ENCODE assay signal across 12 cellular contexts in genomic region chr12:12387521-12387920, GRCh38. TPM values are rescaled to one million over a fixed set of nuclear protein-coding genes. Genes with fewer than 3 reads are reported as not detected.
DNase-seq lines count a peak whose midpoint lies in the region; ATAC-seq, FAIRE-seq and TF ChIP-seq lines count a peak whose summit lies in the region.
"Had no signal": no experiment of that assay in that cellular context is flagged by ENCODE, and none has a peak within 500 bp of the region (broad histone marks: within the 10 kb centered on the region; RNA-seq: fewer than 3 reads in every experiment).

No MANE protein-coding gene starts in this region.

- H3K9me3 ChIP-seq in CD4-positive, CD25-positive, alpha-beta regulatory T cell (ENCODE audit: control insufficient read depth in 2 of 2, low read length in 2 of 2), result no peaks in the 10 kb centered on the region
- H3K9me3 ChIP-seq in HepG2 (ENCODE audit: low read length), result no peaks in the 10 kb centered on the region

- H3K4me1 ChIP-seq in CD4-positive, CD25-positive, alpha-beta regulatory T cell (ENCODE audit: control insufficient read depth, insufficient read depth, low read length, poor library complexity, severe bottlenecking), result peaks cover 36% of the 10 kb centered on the region
- peaks cover 70% of the 10 kb centered on the region for H3K4me1 ChIP-seq in HepG2 (ENCODE audit: insufficient read depth, low read length)

- no peak for TF ChIP-seq POLR2A in HepG2 (IDR thresholded peaks at IDR 0.05; ENCODE audit: insufficient read depth in 1 of 2, low read depth in 2 of 2, low read length in 2 of 2)

- intact Hi-C loops in HepG2 (cut with micrococcal nuclease; ENCODE audit: unreplicated experiment), result no loop called here

- peak overlapping the region; percentile 37 for H3K27ac ChIP-seq in CD4-positive, CD25-positive, alpha-beta regulatory T cell (ENCODE audit: insufficient read depth, low read length, poor library complexity, severe bottlenecking)
- no peak overlapping the region for H3K27ac ChIP-seq in HepG2 (ENCODE audit: extremely low read length, insufficient read depth, low read length)
- H3K27ac ChIP-seq: cardiac muscle cell had no signal

- no peak overlapping the region for H3K9ac ChIP-seq in HepG2 (ENCODE audit: insufficient read depth, low read depth, low read length)

- H2AFZ ChIP-seq in HepG2 (ENCODE audit: low read length), result no peak overlapping the region
- H2AFZ ChIP-seq: hepatocyte had no signal

- TF ChIP-seq CTCF in glutamatergic neuron (IDR thresholded peaks at IDR 0.05; ENCODE audit: partially characterized antibody, unreplicated experiment) (no peak), HepG2 (CRISPR knock-in tag; IDR thresholded peaks at IDR 0.05) (no peak), nephron progenitor cell (IDR thresholded peaks at IDR 0.05) (no peak)

- no peaks in the 10 kb centered on the region for H3K27me3 ChIP-seq in CD4-positive, CD25-positive, alpha-beta regulatory T cell (ENCODE audit: control insufficient read depth, insufficient read depth, low read length)
- no peaks in the 10 kb centered on the region for H3K27me3 ChIP-seq in HepG2 (ENCODE audit: control insufficient read depth in 1 of 2, insufficient read depth in 2 of 2, low read length in 2 of 2)
- H3K27me3 ChIP-seq: cardiac muscle cell, hepatocyte had no signal

- POLR2A ChIA-PET in HepG2 (lab: Yijun Ruan, JAX), result interaction anchor here (1.3 kb wide), 1 partner anchor 11 kb away, joined by 3 read pairs; no protein-coding TSS in a partner anchor

- H3K27ac Mint-ChIP-seq in CD4-positive, CD25-positive, alpha-beta regulatory T cell, result peak overlapping the region; percentile 21 to 92 (median 92)
- peak overlapping the region; percentile 59 for H3K27ac Mint-ChIP-seq in activated naive CD8-positive, alpha-beta T cell treated with anti-CD3 and anti-CD28 coated beads, Interleukin-2, amount 50 U/mL, for 24 hours
- H3K27ac Mint-ChIP-seq in glutamatergic neuron (ENCODE audit: unreplicated experiment) (peak overlapping the region; percentile 74), nephron progenitor cell (no peak overlapping the region)

- CTCF ChIA-PET in HepG2 (lab: Yijun Ruan, JAX; ENCODE audit: low intra/inter-chr PET ratio, low total read pairs), result no interaction called here

- TF ChIP-seq EP300 in HepG2 (IDR thresholded peaks at IDR 0.05; ENCODE audit: low read depth in 2 of 2, low read length in 2 of 2), result no peak
- TF ChIP-seq EP300 in HepG2 (CRISPR knock-in tag; IDR thresholded peaks at IDR 0.05; ENCODE audit: borderline replicate concordance), result no peak

- DNase-seq in CD4-positive, CD25-positive, alpha-beta regulatory T cell, result peak in 2 of 3 donors; percentile 40 to 72
- DNase-seq in HCEC 1CT, result peak; percentile 70
- no peak for DNase-seq in activated naive CD8-positive, alpha-beta T cell treated with anti-CD3 and anti-CD28 coated beads, Interleukin-2, amount 50 U/mL, for 24 hours
- no peak for DNase-seq in glutamatergic neuron
- no peak for DNase-seq in HepG2 (ENCODE audit: low spot score)
- no peak for DNase-seq in nephron progenitor cell
- DNase-seq: NCI-H1417 treated with DMSO at 0.1 percent for 48 hours; stimulated activated naive CD4-positive, alpha-beta T cell treated with Interleukin-2 at 50 U/mL for 16 hours had no signal

- peaks cover 0 to 4% (median 0%) of the 10 kb centered on the region in 7 donors for H3K9me3 Mint-ChIP-seq in CD4-positive, CD25-positive, alpha-beta regulatory T cell
- H3K9me3 Mint-ChIP-seq in activated naive CD8-positive, alpha-beta T cell treated with anti-CD3 and anti-CD28 coated beads, Interleukin-2, amount 50 U/mL, for 24 hours, result no peaks in the 10 kb centered on the region
- H3K9me3 Mint-ChIP-seq in glutamatergic neuron (ENCODE audit: unreplicated experiment) (peaks cover 7% of the 10 kb centered on the region), nephron progenitor cell (peaks cover 12% of the 10 kb centered on the region)

- peak; percentile 60 to 64 for ATAC-seq in CD4-positive, CD25-positive, alpha-beta regulatory T cell (ENCODE audit: low read depth in 2 of 2)
- ATAC-seq in activated naive CD8-positive, alpha-beta T cell treated with anti-CD3 and anti-CD28 coated beads, Interleukin-2, amount 50 U/mL, for 24 hours, result no peak
- ATAC-seq in HepG2, result no peak
- ATAC-seq in HG03039 (IDR thresholded peaks at IDR 0.05; ENCODE audit: unreplicated experiment), result no peak
- ATAC-seq in HG02798 (IDR thresholded peaks at IDR 0.05; ENCODE audit: poor library complexity, unreplicated experiment), result no peak

- peaks cover 5% of the 10 kb centered on the region for H3K79me2 ChIP-seq in HepG2 (ENCODE audit: insufficient read depth, low read length)

- H3K4me3 ChIP-seq in CD4-positive, CD25-positive, alpha-beta regulatory T cell (ENCODE audit: low read depth, low read length), result peak overlapping the region; percentile 35
- no peak overlapping the region for H3K4me3 ChIP-seq in HepG2 (replicated peaks in 1 of 3; ENCODE audit: insufficient read depth in 1 of 3, low read depth in 2 of 3, low read length in 3 of 3)
- H3K4me3 ChIP-seq: cardiac muscle cell, hepatocyte had no signal

- H3K4me1 Mint-ChIP-seq in CD4-positive, CD25-positive, alpha-beta regulatory T cell, result peaks cover 43 to 72% (median 60%) of the 10 kb centered on the region in 4 donors
- peaks cover 38% of the 10 kb centered on the region for H3K4me1 Mint-ChIP-seq in activated naive CD8-positive, alpha-beta T cell treated with anti-CD3 and anti-CD28 coated beads, Interleukin-2, amount 50 U/mL, for 24 hours
- H3K4me1 Mint-ChIP-seq in glutamatergic neuron (ENCODE audit: low read depth, unreplicated experiment) (peaks cover 29% of the 10 kb centered on the region), nephron progenitor cell (peaks cover 10% of the 10 kb centered on the region)

- no TSS peak for BruUV-seq in HepG2 (replicated peaks; lab: Mats Ljungman, UMichigan)

- peak overlapping the region; percentile 34 to 73 (median 58) for H3K4me3 Mint-ChIP-seq in CD4-positive, CD25-positive, alpha-beta regulatory T cell
- no peak overlapping the region for H3K4me3 Mint-ChIP-seq in activated naive CD8-positive, alpha-beta T cell treated with anti-CD3 and anti-CD28 coated beads, Interleukin-2, amount 50 U/mL, for 24 hours
- H3K4me3 Mint-ChIP-seq in glutamatergic neuron (ENCODE audit: unreplicated experiment), result peak overlapping the region; percentile 26
- no peak overlapping the region for H3K4me3 Mint-ChIP-seq in nephron progenitor cell

- H3K36me3 Mint-ChIP-seq in CD4-positive, CD25-positive, alpha-beta regulatory T cell, result peaks cover 19% of the 10 kb centered on the region
- peaks cover 33% of the 10 kb centered on the region for H3K36me3 Mint-ChIP-seq in activated naive CD8-positive, alpha-beta T cell treated with anti-CD3 and anti-CD28 coated beads, Interleukin-2, amount 50 U/mL, for 24 hours (ENCODE audit: low read depth)
- H3K36me3 Mint-ChIP-seq in glutamatergic neuron (ENCODE audit: unreplicated experiment) (peaks cover 6% of the 10 kb centered on the region), nephron progenitor cell (ENCODE audit: low read depth) (peaks cover 28% of the 10 kb centered on the region)

- no peak for TF ChIP-seq RAD21 in HepG2 (CRISPR knock-in tag; IDR thresholded peaks at IDR 0.05)

- H3K27me3 Mint-ChIP-seq in CD4-positive, CD25-positive, alpha-beta regulatory T cell, result no peaks in the 10 kb centered on the region
- H3K27me3 Mint-ChIP-seq in activated naive CD8-positive, alpha-beta T cell treated with anti-CD3 and anti-CD28 coated beads, Interleukin-2, amount 50 U/mL, for 24 hours, result no peaks in the 10 kb centered on the region
- H3K27me3 Mint-ChIP-seq in glutamatergic neuron (ENCODE audit: unreplicated experiment) (peaks cover 13% of the 10 kb centered on the region), nephron progenitor cell (ENCODE audit: low read depth, poor library complexity) (no peaks in the 10 kb centered on the region)

- no peak for FAIRE-seq in HepG2 (lab: Jason Lieb, UNC)

- no peaks in the 10 kb centered on the region for H3K36me3 ChIP-seq in CD4-positive, CD25-positive, alpha-beta regulatory T cell (ENCODE audit: control insufficient read depth, insufficient read depth, low read length)
- no peaks in the 10 kb centered on the region for H3K36me3 ChIP-seq in HepG2 (replicated peaks in 1 of 2; ENCODE audit: control insufficient read depth in 1 of 2, insufficient read depth in 2 of 2, low read length in 2 of 2)
- H3K36me3 ChIP-seq: cardiac muscle cell had no signal

- no peaks in the 10 kb centered on the region for H4K20me1 ChIP-seq in HepG2 (ENCODE audit: insufficient read depth, low read length)

- in situ Hi-C loops in HepG2 (cut with HindIII; ENCODE audit: extremely low pct_ligation_motif_present, low pct_unique_long_range_greater_than_20kb), result no loop called here

- H3K4me2 ChIP-seq in HepG2 (ENCODE audit: low read depth, low read length), result no peak overlapping the region
- H3K4me2 ChIP-seq: hepatocyte had no signal

- 97% methylated on average over 3 of the region's 3 CpGs for WGBS in HepG2 (ENCODE audit: low lambda C conversion rate)

RNA-seq across cellular contexts. Expression of gene BORCS5, which starts 30.6 kb away (rescaled TPM):
- total RNA-seq in CD4-positive, CD25-positive, alpha-beta regulatory T cell, result 39.2 TPM
- polyA plus RNA-seq in CD4-positive, CD25-positive, alpha-beta regulatory T cell, result 10 to 100 TPM; 25.0 to 37.7 (median 30.9) TPM
- 30.2 TPM for total RNA-seq in glutamatergic neuron (ENCODE audit: unreplicated experiment)
- 3.9 and 8.2 TPM in 2 replicates for total RNA-seq in HepG2 (2016; rRNA removed; fragmentation: Illumina TruSeq; extraction: Trizol)
- total RNA-seq in HepG2 (2016; cell fraction: cytosol; rRNA removed; fragmentation: Illumina TruSeq; extraction: Trizol; ENCODE audit: low read depth), result 3.0 and 3.6 TPM in 2 replicates
- 7.3 and 9.1 TPM in 2 replicates for total RNA-seq in HepG2 (2016; cell fraction: insoluble cytoplasmic fraction; rRNA removed; fragmentation: Illumina TruSeq; extraction: Trizol)
- total RNA-seq in HepG2 (2016; cell fraction: membrane; rRNA removed; fragmentation: Illumina TruSeq; extraction: Trizol), result 3.7 and 4.9 TPM in 2 replicates
- total RNA-seq in HepG2 (2016; cell fraction: nucleus; rRNA removed; fragmentation: Illumina TruSeq; extraction: Trizol), result 4.0 and 6.6 TPM in 2 replicates
- polyA plus RNA-seq in HepG2 (2011; rRNA removed), result 3.3 and 4.7 TPM in 2 replicates
- 3.9 and 5.2 TPM in 2 replicates for polyA plus RNA-seq in HepG2 (2011; cell fraction: cytosol; rRNA removed)
- 6.4 and 8.1 TPM in 2 replicates for polyA plus RNA-seq in HepG2 (2011; cell fraction: nucleus; rRNA removed)
- 3.6 and 5.8 TPM in 2 replicates for polyA plus RNA-seq in HepG2 (2012)
- polyA plus RNA-seq in HepG2 (2016; cell fraction: cytosol; fragmentation: Illumina TruSeq; extraction: Trizol; ENCODE audit: low read depth), result 3.0 and 4.3 TPM in 2 replicates
- 8.0 and 9.3 TPM in 2 replicates for polyA plus RNA-seq in HepG2 (2016; cell fraction: insoluble cytoplasmic fraction; fragmentation: Illumina TruSeq; extraction: Trizol; ENCODE audit: low read depth)
- 5.1 and 6.0 TPM in 2 replicates for polyA plus RNA-seq in HepG2 (2016; cell fraction: membrane; fragmentation: Illumina TruSeq; extraction: Trizol; ENCODE audit: low read depth)
- polyA plus RNA-seq in HepG2 (2016; cell fraction: nucleus; fragmentation: Illumina TruSeq; extraction: Trizol; ENCODE audit: insufficient read depth, low read depth), result 3.9 and 7.7 TPM in 2 replicates
- 5.6 and 7.5 TPM in 2 replicates for polyA minus RNA-seq in HepG2 (2011; rRNA and poly(A)+ RNA removed; ENCODE audit: low replicate concordance)
- 3.8 and 3.9 TPM in 2 replicates for polyA minus RNA-seq in HepG2 (2011; cell fraction: cytosol; rRNA and poly(A)+ RNA removed)
- 12.2 and 13.7 TPM in 2 replicates for polyA minus RNA-seq in HepG2 (2011; cell fraction: nucleus; rRNA and poly(A)+ RNA removed)

RNA-seq across cellular contexts. Expression of gene MANSC1, which starts 37.5 kb away (rescaled TPM):
- total RNA-seq in CD4-positive, CD25-positive, alpha-beta regulatory T cell, result 0.22 TPM
- 1 to 10 TPM in 2 of 4 donors, under 1 TPM in 2; 0.43 to 1.3 (median 0.89) TPM for polyA plus RNA-seq in CD4-positive, CD25-positive, alpha-beta regulatory T cell
- total RNA-seq in glutamatergic neuron (ENCODE audit: unreplicated experiment), result 2.0 TPM
- 4.2 and 4.4 TPM in 2 replicates for total RNA-seq in HepG2 (2016; rRNA removed; fragmentation: Illumina TruSeq; extraction: Trizol)
- total RNA-seq in HepG2 (2016; cell fraction: cytosol; rRNA removed; fragmentation: Illumina TruSeq; extraction: Trizol; ENCODE audit: low read depth), result 0.91 and 1.4 TPM in 2 replicates
- 3.6 and 4.5 TPM in 2 replicates for total RNA-seq in HepG2 (2016; cell fraction: insoluble cytoplasmic fraction; rRNA removed; fragmentation: Illumina TruSeq; extraction: Trizol)
- total RNA-seq in HepG2 (2016; cell fraction: membrane; rRNA removed; fragmentation: Illumina TruSeq; extraction: Trizol), result 4.4 and 4.9 TPM in 2 replicates
- total RNA-seq in HepG2 (2016; cell fraction: nucleus; rRNA removed; fragmentation: Illumina TruSeq; extraction: Trizol), result 3.2 TPM in 2 replicates
- polyA plus RNA-seq in HepG2 (2011; rRNA removed), result 1.9 TPM in 2 replicates
- polyA plus RNA-seq in HepG2 (2011; cell fraction: cytosol; rRNA removed), result 1.7 and 1.8 TPM in 2 replicates
- polyA plus RNA-seq in HepG2 (2011; cell fraction: nucleus; rRNA removed), result 0.40 and 0.69 TPM in 2 replicates
- 7.8 and 9.6 TPM in 2 replicates for polyA plus RNA-seq in HepG2 (2012)
- polyA plus RNA-seq in HepG2 (2016; cell fraction: cytosol; fragmentation: Illumina TruSeq; extraction: Trizol; ENCODE audit: low read depth), result 3.7 and 5.4 TPM in 2 replicates
- 6.7 and 7.4 TPM in 2 replicates for polyA plus RNA-seq in HepG2 (2016; cell fraction: insoluble cytoplasmic fraction; fragmentation: Illumina TruSeq; extraction: Trizol; ENCODE audit: low read depth)
- 8.2 and 9.1 TPM in 2 replicates for polyA plus RNA-seq in HepG2 (2016; cell fraction: membrane; fragmentation: Illumina TruSeq; extraction: Trizol; ENCODE audit: low read depth)
- 9.8 and 10.0 TPM in 2 replicates for polyA plus RNA-seq in HepG2 (2016; cell fraction: nucleus; fragmentation: Illumina TruSeq; extraction: Trizol; ENCODE audit: insufficient read depth, low read depth)
- polyA minus RNA-seq in HepG2 (2011; rRNA and poly(A)+ RNA removed; ENCODE audit: low replicate concordance), result 0.76 and 1.3 TPM in 2 replicates
- polyA minus RNA-seq in HepG2 (2011; cell fraction: cytosol; rRNA and poly(A)+ RNA removed), result 1.5 and 2.0 TPM in 2 replicates
- 0.26 and 0.62 TPM in 2 replicates for polyA minus RNA-seq in HepG2 (2011; cell fraction: nucleus; rRNA and poly(A)+ RNA removed)

Comparison
In these comparisons a context has a peak if more than half of its experiments do, and no peak if none do; other contexts are left out.
1. ATAC-seq: peak in CD4-positive, CD25-positive, alpha-beta regulatory T cell (2 of 2); none in activated naive CD8-positive, alpha-beta T cell treated with anti-CD3 and anti-CD28 coated beads, Interleukin-2, amount 50 U/mL, for 24 hours (single experiment), HepG2 (single experiment), HG03039 (single experiment) and HG02798 (single experiment).
2. DNase-seq: peak in CD4-positive, CD25-positive, alpha-beta regulatory T cell (2 of 3) and HCEC 1CT (single experiment); none in activated naive CD8-positive, alpha-beta T cell treated with anti-CD3 and anti-CD28 coated beads, Interleukin-2, amount 50 U/mL, for 24 hours (single experiment), glutamatergic neuron (single experiment), HepG2 (single experiment) and nephron progenitor cell (single experiment).
3. H3K4me3 Mint-ChIP-seq: peak in CD4-positive, CD25-positive, alpha-beta regulatory T cell (4 of 4) and glutamatergic neuron (single experiment); none in activated naive CD8-positive, alpha-beta T cell treated with anti-CD3 and anti-CD28 coated beads, Interleukin-2, amount 50 U/mL, for 24 hours (single experiment) and nephron progenitor cell (single experiment).